Comparison of ENCODE assay signal across 1 cellular context in genomic region chr7:47335557-47336177, GRCh38.
TF ChIP-seq lines count a peak whose summit lies in the region.

No MANE protein-coding gene starts in this region.

TF ChIP-seq in H1, 55 proteins besides CTCF, POLR2A, EP300 and RAD21:
- TF ChIP-seq E2F6 (IDR thresholded peaks at IDR 0.05) (no peak), TAF1 (IDR thresholded peaks at IDR 0.05; ENCODE audit: low read depth, low read length) (no peak), YY1 (IDR thresholded peaks at IDR 0.05; ENCODE audit: low read depth, low read length) (no peak), JUN (IDR thresholded peaks at IDR 0.05; ENCODE audit: low read depth, low read length) (no peak), SP2 (IDR thresholded peaks at IDR 0.05; ENCODE audit: low read length) (no peak), BACH1 (IDR thresholded peaks at IDR 0.05; ENCODE audit: low read length) (no peak), SP1 (IDR thresholded peaks at IDR 0.05; ENCODE audit: low read depth, low read length) (no peak), BRCA1 (IDR thresholded peaks at IDR 0.05; ENCODE audit: low read depth, low read length) (no peak), SIRT6 (IDR thresholded peaks at IDR 0.05; ENCODE audit: low read length) (no peak), NANOG (IDR thresholded peaks at IDR 0.05; ENCODE audit: insufficient read depth, low read depth, low read length, poor library complexity, severe bottlenecking) (no peak), CBX8 (IDR thresholded peaks at IDR 0.05; ENCODE audit: borderline replicate concordance, low read depth, low read length) (no peak), GTF2F1 (IDR thresholded peaks at IDR 0.05; ENCODE audit: borderline replicate concordance, low read depth, low read length) (no peak), EGR1 (IDR thresholded peaks at IDR 0.05; ENCODE audit: borderline replicate concordance, low read depth, low read length) (no peak)
TF ChIP-seq in H1: peak in this region for 0.
